Comparison of ENCODE assay signal across 7 cellular contexts in the genomic region with DNA sequence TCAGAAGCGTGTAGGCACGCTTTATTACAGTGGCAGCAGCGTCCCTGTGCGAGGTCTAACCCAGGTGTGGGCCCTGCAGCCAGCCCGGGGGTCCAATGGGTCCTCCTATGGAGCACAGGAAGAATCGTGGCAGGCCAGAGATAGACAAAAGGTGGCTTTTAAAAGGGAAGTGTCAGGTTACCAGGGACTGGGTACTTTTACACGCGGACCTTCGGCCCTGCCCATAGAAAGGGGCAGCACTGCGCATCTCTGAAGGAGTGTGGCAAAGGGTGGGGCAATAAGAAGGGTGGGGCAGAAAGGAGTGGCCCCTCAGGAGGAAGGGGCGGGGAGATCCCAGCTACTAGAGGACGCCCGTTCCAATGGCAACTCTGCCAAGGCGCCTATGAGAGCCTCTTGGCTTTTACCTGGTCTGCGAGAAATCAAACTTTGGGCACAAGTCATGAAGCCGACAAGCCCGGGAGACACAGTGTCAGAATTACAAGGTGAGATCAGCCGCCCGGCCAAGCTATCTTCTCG.
A peak's percentile ranks its signal among the peaks of the same experiment; 100 is the strongest.
DNase-seq lines count a peak whose midpoint lies in the region; ATAC-seq and TF ChIP-seq lines count a peak whose summit lies in the region.

No MANE protein-coding gene starts in this region.

- no peaks in the 10 kb centered on the region for H3K9me2 ChIP-seq in SU-DHL-6 (replicated peaks; ENCODE audit: insufficient read depth, low read length)

- H3K27ac ChIP-seq in SU-DHL-6 (ENCODE audit: low read depth, low read length) (peak overlapping the region; percentile 76), iPS DF 6.9 (ENCODE audit: low read length) (no peak overlapping the region), smooth muscle cell (ENCODE audit: low read depth) (peak overlapping the region; percentile 57)

- H3K9ac ChIP-seq in SU-DHL-6 (ENCODE audit: low read length), result peak overlapping the region; percentile 86
- H3K9ac ChIP-seq in smooth muscle cell (ENCODE audit: low read depth), result peak overlapping the region; percentile 32

- peaks cover 7% of the 10 kb centered on the region; the same call in 1 of the 2 replicates for H3K9me3 ChIP-seq in SU-DHL-6 (ENCODE audit: insufficient read depth, low read length)
- no peaks in the 10 kb centered on the region for H3K9me3 ChIP-seq in iPS DF 6.9 (ENCODE audit: control insufficient read depth, insufficient read depth, low read length)
- no peaks in the 10 kb centered on the region for H3K9me3 ChIP-seq in smooth muscle cell (replicated peaks; ENCODE audit: low read depth)

- peaks cover 82% of the 10 kb centered on the region for H3K79me2 ChIP-seq in SU-DHL-6 (ENCODE audit: insufficient read depth, low read length)
- H3K79me2 ChIP-seq in smooth muscle cell (ENCODE audit: low read depth), result peaks cover 75% of the 10 kb centered on the region

- in situ Hi-C loops in GM13976 (cut with MboI; ENCODE audit: low sequenced_read_pairs, unreplicated experiment), result no loop called here
- in situ Hi-C loops in astrocyte of the cerebellum (cut with HindIII; ENCODE audit: low sequenced_read_pairs), result no loop called here

- H2AFZ ChIP-seq in SU-DHL-6 (ENCODE audit: low read depth, low read length, severe bottlenecking), result peak overlapping the region; percentile 72
- H2AFZ ChIP-seq in smooth muscle cell (ENCODE audit: low read depth), result peak overlapping the region; percentile 100

- TF ChIP-seq CTCF in GM13976 (IDR thresholded peaks at IDR 0.05; ENCODE audit: borderline replicate concordance, control extremely low read depth, extremely low read depth, insufficient read depth, missing control alignments) (no peak), SU-DHL-6 (IDR thresholded peaks at IDR 0.05; ENCODE audit: insufficient read depth, low read length, poor library complexity, severe bottlenecking) (no peak), astrocyte of the cerebellum (IDR thresholded peaks at IDR 0.05; ENCODE audit: low read depth, low read length, missing control alignments) (no peak), smooth muscle cell (IDR thresholded peaks at IDR 0.05; ENCODE audit: borderline replicate concordance, insufficient read depth, poor library complexity, severe bottlenecking) (no peak)

- ATAC-seq in HG02678 (IDR thresholded peaks at IDR 0.05; ENCODE audit: unreplicated experiment), result peak; percentile 69

- H4K20me1 ChIP-seq in SU-DHL-6 (ENCODE audit: low read depth, low read length) (peaks cover 18% of the 10 kb centered on the region), smooth muscle cell (ENCODE audit: low read depth) (peaks cover 32% of the 10 kb centered on the region)

- H3K4me3 ChIP-seq in SU-DHL-6 (ENCODE audit: insufficient read depth, low read length, poor library complexity, severe bottlenecking) (peak overlapping the region; percentile 84), astrocyte of the cerebellum (ENCODE audit: low read depth, low read length) (peak overlapping the region; percentile 61), iPS DF 6.9 (ENCODE audit: low read length) (peak overlapping the region; percentile 71; the same call in 1 of the 2 replicates), smooth muscle cell (peak overlapping the region; percentile 95)

- no peaks in the 10 kb centered on the region; the same call in 1 of the 2 replicates for H3K4me1 ChIP-seq in iPS DF 6.9 (ENCODE audit: control insufficient read depth, insufficient read depth, low read length)
- peaks cover 17% of the 10 kb centered on the region for H3K4me1 ChIP-seq in smooth muscle cell (ENCODE audit: low read depth)

- H3K4me2 ChIP-seq in SU-DHL-6 (ENCODE audit: low read depth, low read length, poor library complexity, severe bottlenecking), result peak overlapping the region; percentile 99
- peak overlapping the region; percentile 94 for H3K4me2 ChIP-seq in smooth muscle cell

- peak; percentile 76 for DNase-seq in GM13976 (ENCODE audit: low spot score)
- peak; percentile 77 for DNase-seq in NCI-H1092 treated with DMSO at 0.1 percent for 48 hours (lab: John Stamatoyannopoulos, UW)
- no peak for DNase-seq in astrocyte of the cerebellum (ENCODE audit: low read depth)
- no peak for DNase-seq in iPS DF 6.9 (ENCODE audit: low read depth, low spot score)
- DNase-seq in smooth muscle cell (lab: John Stamatoyannopoulos, UW; ENCODE audit: unreplicated experiment), result no peak

- H3K36me3 ChIP-seq in SU-DHL-6 (ENCODE audit: low read length), result peaks cover 17% of the 10 kb centered on the region
- no peaks in the 10 kb centered on the region for H3K36me3 ChIP-seq in iPS DF 6.9 (ENCODE audit: control insufficient read depth, insufficient read depth, low read length)
- H3K36me3 ChIP-seq in smooth muscle cell (ENCODE audit: low read depth), result no peaks in the 10 kb centered on the region

- H3F3A ChIP-seq in SU-DHL-6 (ENCODE audit: insufficient read depth), result peaks cover 16% of the 10 kb centered on the region; the same call in 1 of the 2 replicates
- H3F3A ChIP-seq in smooth muscle cell (ENCODE audit: low read depth), result no peaks in the 10 kb centered on the region

- WGBS in iPS DF 6.9 (ENCODE audit: insufficient coverage, insufficient read length), result no CpG with 5 or more reads among the region's 20 CpGs
- WGBS in smooth muscle cell (ENCODE audit: low lambda C conversion rate), result 1% methylated on average over 20 of the region's 20 CpGs

- H3K27me3 ChIP-seq in SU-DHL-6 (ENCODE audit: low read length) (no peaks in the 10 kb centered on the region), iPS DF 6.9 (ENCODE audit: control insufficient read depth, insufficient read depth, low read length) (no peaks in the 10 kb centered on the region), smooth muscle cell (ENCODE audit: low read depth) (no peaks in the 10 kb centered on the region)

Comparison
In these comparisons a context has a peak if more than half of its experiments do, and no peak if none do; other contexts are left out.
1. DNase-seq: peak in GM13976 (single experiment) and NCI-H1092 treated with DMSO at 0.1 percent for 48 hours (single experiment); none in astrocyte of the cerebellum (single experiment), iPS DF 6.9 (single experiment) and smooth muscle cell (single experiment).
2. Peak in every context shown above with its lines, with median percentiles within 50 percentile points of each other: H3K4me3 ChIP-seq.